In the genomic region with DNA sequence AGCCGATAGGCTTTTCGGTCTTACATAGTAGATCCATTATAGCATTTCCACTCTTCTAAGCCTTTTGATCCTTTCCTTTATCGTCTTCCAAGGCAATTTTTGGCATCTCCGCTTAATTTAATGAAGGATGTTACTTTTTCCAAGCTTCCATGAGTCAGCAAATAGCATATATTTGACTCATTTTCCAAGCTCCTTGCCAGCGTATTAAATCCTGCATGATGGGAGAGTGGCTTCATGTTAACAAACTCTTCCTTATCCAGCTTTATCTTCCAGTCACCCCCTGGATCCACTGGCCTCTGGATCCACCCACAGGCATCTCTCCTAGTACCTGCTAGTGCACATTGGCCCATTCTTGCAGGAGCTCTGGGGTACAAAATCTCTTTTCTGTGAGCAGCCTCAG, we compare ENCODE assay signal across 16 cellular contexts. TPM values are rescaled to one million over a fixed set of nuclear protein-coding genes. Genes with fewer than 3 reads are reported as not detected.
DNase-seq lines count a peak whose midpoint lies in the region; ATAC-seq, FAIRE-seq and TF ChIP-seq lines count a peak whose summit lies in the region.
"Had no signal": no experiment of that assay in that cellular context is flagged by ENCODE, and none has a peak within 500 bp of the region (broad histone marks: within the 10 kb centered on the region; RNA-seq: fewer than 3 reads in every experiment).

No MANE protein-coding gene starts in this region.

- intact Hi-C loops in Right ventricle myocardium inferior (cut with DNase I) (no loop called here), K562 (cut with micrococcal nuclease) (no loop called here), uterus (cut with DNase I; ENCODE audit: low total_unique reads) (no loop called here)

- DNase-seq in Right ventricle myocardium inferior (ENCODE audit: missing footprints) (no peak), right atrium auricular region (ENCODE audit: low spot score) (no peak), K562 (ENCODE audit: extremely low read depth in 1 of 4, low spot score in 3 of 4) (no peak), inferior parietal cortex (ENCODE audit: extremely low spot score) (peak; percentile 55), uterus (no peak), NOMO-1 (lab: John Stamatoyannopoulos, UW; ENCODE audit: unreplicated experiment in 2 of 2) (no peak), NCI-H748 treated with DMSO at 0.1 percent for 48 hours (lab: John Stamatoyannopoulos, UW) (no peak)
- DNase-seq in activated CD8-positive, alpha-beta memory T cell treated with anti-CD3 and anti-CD28 coated beads, Interleukin-2, amount 10 ng/mL, durations not matched to agents 7 days and 5 days: no peak
- DNase-seq: activated naive CD4-positive, alpha-beta T cell treated with Interleukin-2 at 50 U/mL for 16 hours; GDM1; NCI-H1417 treated with DMSO at 0.1 percent for 48 hours had no signal

- H3K27ac ChIP-seq in right atrium auricular region (no peak overlapping the region), K562 (ENCODE audit: extremely low read depth, low read depth, low read length) (no peak overlapping the region), uterus (peak overlapping the region; percentile 39 to 72)
- H3K27ac ChIP-seq: 22Rv1 had no signal

- in situ Hi-C loops in K562 (cut with MboI): loop anchor here (5.0 to 25.0 kb wide), 3 partner anchors 198 to 377 kb away; no protein-coding TSS in a partner anchor

- ATAC-seq in Right ventricle myocardium inferior: peak; percentile 26
- no peak for ATAC-seq in K562
- no peak for ATAC-seq in activated CD8-positive, alpha-beta memory T cell treated with anti-CD3 and anti-CD28 coated beads, Interleukin-2, amount 10 ng/mL, durations not matched to agents 7 days and 5 days
- ATAC-seq: Panc1 had no signal

- H3K4me3 Mint-ChIP-seq in activated CD8-positive, alpha-beta memory T cell treated with anti-CD3 and anti-CD28 coated beads, Interleukin-2, amount 10 ng/mL, durations not matched to agents 7 days and 5 days: no peak overlapping the region

- H3K4me1 Mint-ChIP-seq in activated CD8-positive, alpha-beta memory T cell treated with anti-CD3 and anti-CD28 coated beads, Interleukin-2, amount 10 ng/mL, durations not matched to agents 7 days and 5 days: no peaks in the 10 kb centered on the region

- no peaks in the 10 kb centered on the region for H3K4me1 ChIP-seq in right atrium auricular region
- no peaks in the 10 kb centered on the region for H3K4me1 ChIP-seq in K562 (replicated peaks in 1 of 2; ENCODE audit: control insufficient read depth in 2 of 2, insufficient read depth in 2 of 2, low read length in 2 of 2)
- no peaks in the 10 kb centered on the region for H3K4me1 ChIP-seq in uterus
- H3K4me1 ChIP-seq: HAP-1 had no signal

- no peak for TF ChIP-seq EP300 in K562 (IDR thresholded peaks at IDR 0.05; ENCODE audit: low read length)

- no peak for TF ChIP-seq POLR2A in K562 (conservative IDR thresholded peaks at IDR 0.05)
- TF ChIP-seq POLR2A in uterus (IDR thresholded peaks at IDR 0.05): no peak

- BruUV-seq in K562 (replicated peaks; lab: Mats Ljungman, UMichigan): no TSS peak

- H3K27ac Mint-ChIP-seq in activated CD8-positive, alpha-beta memory T cell treated with anti-CD3 and anti-CD28 coated beads, Interleukin-2, amount 10 ng/mL, durations not matched to agents 7 days and 5 days: no peak overlapping the region
- H3K27ac Mint-ChIP-seq: progenitor cell of endocrine pancreas had no signal

- no peaks in the 10 kb centered on the region for H3K9me3 Mint-ChIP-seq in activated CD8-positive, alpha-beta memory T cell treated with anti-CD3 and anti-CD28 coated beads, Interleukin-2, amount 10 ng/mL, durations not matched to agents 7 days and 5 days (ENCODE audit: low read depth)

- FAIRE-seq in K562 (lab: Jason Lieb, UNC): no peak

- no peaks in the 10 kb centered on the region for H3K9me1 ChIP-seq in K562 (ENCODE audit: control insufficient read depth, insufficient read depth, low read length)

- H3K4me2 ChIP-seq in K562 (ENCODE audit: insufficient read depth, low read length): no peak overlapping the region

- H3K9me3 ChIP-seq in right atrium auricular region: no peaks in the 10 kb centered on the region
- no peaks in the 10 kb centered on the region for H3K9me3 ChIP-seq in K562 (replicated peaks; ENCODE audit: control insufficient read depth, insufficient read depth, low read depth, low read length)
- no peaks in the 10 kb centered on the region for H3K9me3 ChIP-seq in uterus
- H3K9me3 ChIP-seq: HAP-1 had no signal

- peaks cover 33% of the 10 kb centered on the region for H3K27me3 Mint-ChIP-seq in activated CD8-positive, alpha-beta memory T cell treated with anti-CD3 and anti-CD28 coated beads, Interleukin-2, amount 10 ng/mL, durations not matched to agents 7 days and 5 days

- H3K36me3 ChIP-seq in right atrium auricular region (no peaks in the 10 kb centered on the region), K562 (ENCODE audit: control insufficient read depth, insufficient read depth, low read length) (no peaks in the 10 kb centered on the region), uterus (no peaks in the 10 kb centered on the region)
- H3K36me3 ChIP-seq: HAP-1 had no signal

- TF ChIP-seq RAD21 in K562 (CRISPR knock-in tag; conservative IDR thresholded peaks at IDR 0.05 in 1 of 2, IDR thresholded peaks at IDR 0.05 in 1 of 2): no peak

- H2AFZ ChIP-seq in K562 (ENCODE audit: low read depth, low read length): no peak overlapping the region

- TF ChIP-seq CTCF in right atrium auricular region (IDR thresholded peaks at IDR 0.05): no peak
- no peak for TF ChIP-seq CTCF in K562 (IDR thresholded peaks at IDR 0.05 in 2 of 3, conservative IDR thresholded peaks at IDR 0.05 in 1 of 3; ENCODE audit: insufficient read depth in 2 of 3, low read depth in 1 of 3, low read length in 3 of 3)
- no peak for TF ChIP-seq CTCF in uterus (IDR thresholded peaks at IDR 0.05)

- no peaks in the 10 kb centered on the region for H3K79me2 ChIP-seq in K562 (ENCODE audit: control insufficient read depth, insufficient read depth, low read length)

- H3K36me3 Mint-ChIP-seq in activated CD8-positive, alpha-beta memory T cell treated with anti-CD3 and anti-CD28 coated beads, Interleukin-2, amount 10 ng/mL, durations not matched to agents 7 days and 5 days: no peaks in the 10 kb centered on the region

- no peaks in the 10 kb centered on the region for H4K20me1 ChIP-seq in K562 (replicated peaks; ENCODE audit: control insufficient read depth, insufficient read depth, low read length)

- POLR2A ChIA-PET in K562 (lab: Yijun Ruan, JAX): interaction anchor here (1.2 kb wide), 1 partner anchor 127 kb away, joined by 4 read pairs; no protein-coding TSS in a partner anchor

- H3K4me3 ChIP-seq in right atrium auricular region: no peak overlapping the region
- no peak overlapping the region for H3K4me3 ChIP-seq in K562
- H3K4me3 ChIP-seq in uterus: no peak overlapping the region
- H3K4me3 ChIP-seq: HAP-1 had no signal

- no peak overlapping the region for H3K9ac ChIP-seq in K562 (ENCODE audit: insufficient read depth in 1 of 2, low read depth in 2 of 2, low read length in 2 of 2)

- WGBS in K562 (ENCODE audit: insufficient coverage, low coverage, missing lambda C conversion rate): 1% methylated on average over 5 of the region's 5 CpGs

- CTCF ChIA-PET in K562 (lab: Yijun Ruan, JAX; ENCODE audit: low intra/inter-chr PET ratio): interaction anchor here (0.6 to 1.9 kb wide), 2 partner anchors 184 to 201 kb away, joined by 3 to 7 read pairs; no protein-coding TSS in a partner anchor
- CTCF ChIA-PET in activated CD8-positive, alpha-beta memory T cell treated with anti-CD3 and anti-CD28 coated beads, Interleukin-2, amount 10 ng/mL, durations not matched to agents 7 days and 5 days (lab: Charles Lee): interaction anchor here (0.8 to 4.9 kb wide), 3 partner anchors 8 to 201 kb away, joined by 3 to 24 read pairs (median 4); no protein-coding TSS in a partner anchor

- no peaks in the 10 kb centered on the region for H3K27me3 ChIP-seq in right atrium auricular region
- H3K27me3 ChIP-seq in K562 (ENCODE audit: control insufficient read depth in 2 of 2, insufficient read depth in 2 of 2, low read length in 2 of 2): peaks cover 12 to 18% of the 10 kb centered on the region in 2 experiments; a peak in 3 of 5 replicates
- H3K27me3 ChIP-seq in uterus: no peaks in the 10 kb centered on the region

RNA-seq across cellular contexts. Expression of gene OR9A2, which starts 13.0 kb away (rescaled TPM):
- total RNA-seq in Right ventricle myocardium inferior (not detected), right atrium auricular region (not detected), K562 (2014; rRNA removed) (not detected in 2 replicates), K562 (2014; rRNA removed; fragmentation: Illumina TruSeq; extraction: Trizol) (not detected in 2 replicates), K562 (2015; rRNA removed; fragmentation: Illumina TruSeq; extraction: Trizol) (not detected in 2 replicates), K562 (2021) (not detected in 2 replicates), uterus (1 to 10 TPM in 2 of 4 donors, not detected in 2; 1.0 to 2.4 TPM)
- 0.39 and 1.4 TPM in 2 replicates for total RNA-seq in K562 (2011; cell fraction: chromatin; rRNA removed; ENCODE audit: low replicate concordance)
- 0.39 TPM in 1 of 2 replicates, not detected in the other for total RNA-seq in K562 (2011; cell fraction: nucleolus; rRNA removed)
- total RNA-seq in K562 (2011; cell fraction: nucleoplasm; rRNA removed): 1.2 and 2.4 TPM in 2 replicates
- polyA plus RNA-seq in K562 (2011; rRNA removed) (not detected in 2 replicates), K562 (2014; fragmentation: Illumina TruSeq; extraction: Trizol) (not detected in 2 replicates), K562 (2014; fragmentation: Nextera tagmentation; extraction: Ambion mirVana) (not detected), K562 (2014; rRNA removed) (not detected in 2 replicates)
- not detected in 2 replicates for polyA plus RNA-seq in K562 (2011; cell fraction: cytosol; rRNA removed)
- polyA plus RNA-seq in K562 (2011; cell fraction: nucleus; rRNA removed): 0.30 TPM in 1 of 2 replicates, not detected in the other
- not detected in 2 replicates for polyA plus RNA-seq in K562 (2012)
- 0.21 and 0.45 TPM in 2 replicates for polyA minus RNA-seq in K562 (2011; rRNA and poly(A)+ RNA removed)
- polyA minus RNA-seq in K562 (2011; cell fraction: cytosol; rRNA and poly(A)+ RNA removed): not detected in 2 replicates
- polyA minus RNA-seq in K562 (2011; cell fraction: nucleus; rRNA and poly(A)+ RNA removed): 0.67 and 1.4 TPM in 2 replicates
- total RNA-seq in activated CD8-positive, alpha-beta memory T cell treated with anti-CD3 and anti-CD28 coated beads, Interleukin-2, amount 10 ng/mL, durations not matched to agents 7 days and 5 days: not detected
- total RNA-seq: kidney epithelial cell, progenitor cell of endocrine pancreas had no signal

RNA-seq across cellular contexts. Expression of gene OR6V1, which starts 38.2 kb away (rescaled TPM):
- total RNA-seq in Right ventricle myocardium inferior (not detected), right atrium auricular region (not detected), K562 (2014; rRNA removed) (not detected in 2 replicates), K562 (2014; rRNA removed; fragmentation: Illumina TruSeq; extraction: Trizol) (not detected in 2 replicates), K562 (2015; rRNA removed; fragmentation: Illumina TruSeq; extraction: Trizol) (not detected in 2 replicates), K562 (2021) (not detected in 2 replicates), uterus (not detected)
- not detected in 2 replicates for total RNA-seq in K562 (2011; cell fraction: chromatin; rRNA removed; ENCODE audit: low replicate concordance)
- not detected in 2 replicates for total RNA-seq in K562 (2011; cell fraction: nucleolus; rRNA removed)
- not detected in 2 replicates for total RNA-seq in K562 (2011; cell fraction: nucleoplasm; rRNA removed)
- polyA plus RNA-seq in K562 (2011; rRNA removed) (not detected in 2 replicates), K562 (2014; fragmentation: Illumina TruSeq; extraction: Trizol) (not detected in 2 replicates), K562 (2014; fragmentation: Nextera tagmentation; extraction: Ambion mirVana) (not detected), K562 (2014; rRNA removed) (not detected in 2 replicates)
- polyA plus RNA-seq in K562 (2011; cell fraction: cytosol; rRNA removed): not detected in 2 replicates
- not detected in 2 replicates for polyA plus RNA-seq in K562 (2011; cell fraction: nucleus; rRNA removed)
- not detected in 2 replicates for polyA plus RNA-seq in K562 (2012)
- polyA minus RNA-seq in K562 (2011; rRNA and poly(A)+ RNA removed): not detected in 2 replicates
- not detected in 2 replicates for polyA minus RNA-seq in K562 (2011; cell fraction: cytosol; rRNA and poly(A)+ RNA removed)
- not detected in 2 replicates for polyA minus RNA-seq in K562 (2011; cell fraction: nucleus; rRNA and poly(A)+ RNA removed)
- not detected for total RNA-seq in activated CD8-positive, alpha-beta memory T cell treated with anti-CD3 and anti-CD28 coated beads, Interleukin-2, amount 10 ng/mL, durations not matched to agents 7 days and 5 days
- total RNA-seq: kidney epithelial cell, progenitor cell of endocrine pancreas had no signal

RNA-seq across cellular contexts. Expression of gene KEL, which starts 51.7 kb away (rescaled TPM):
- total RNA-seq in Right ventricle myocardium inferior (0.62 TPM), right atrium auricular region (under 1 TPM in 1 of 2 donors, not detected in 1; 0.12 TPM), K562 (2014; rRNA removed) (15.9 and 22.0 TPM in 2 replicates), K562 (2014; rRNA removed; fragmentation: Illumina TruSeq; extraction: Trizol) (19.2 and 19.3 TPM in 2 replicates), K562 (2015; rRNA removed; fragmentation: Illumina TruSeq; extraction: Trizol) (22.2 and 25.5 TPM in 2 replicates), K562 (2021) (28.7 and 34.3 TPM in 2 replicates), uterus (1 to 10 TPM in 1 of 4 donors, under 1 TPM in 1, not detected in 2; 0.98 to 1.8 TPM)
- total RNA-seq in K562 (2011; cell fraction: chromatin; rRNA removed; ENCODE audit: low replicate concordance): 113 and 184 TPM in 2 replicates
- total RNA-seq in K562 (2011; cell fraction: nucleolus; rRNA removed): 129 and 133 TPM in 2 replicates
- total RNA-seq in K562 (2011; cell fraction: nucleoplasm; rRNA removed): 107 and 122 TPM in 2 replicates
- polyA plus RNA-seq in K562 (2011; rRNA removed) (47.4 and 72.0 TPM in 2 replicates), K562 (2014; fragmentation: Illumina TruSeq; extraction: Trizol) (33.8 and 35.3 TPM in 2 replicates), K562 (2014; fragmentation: Nextera tagmentation; extraction: Ambion mirVana) (10 to 100 TPM in 1 of 2 experiments, 1 to 10 TPM in 1; 9.0 to 18.9 TPM), K562 (2014; rRNA removed) (33.1 and 36.7 TPM in 2 replicates)
- 33.6 and 44.4 TPM in 2 replicates for polyA plus RNA-seq in K562 (2011; cell fraction: cytosol; rRNA removed)
- 361 and 506 TPM in 2 replicates for polyA plus RNA-seq in K562 (2011; cell fraction: nucleus; rRNA removed)
- polyA plus RNA-seq in K562 (2012): 25.0 and 47.3 TPM in 2 replicates
- polyA minus RNA-seq in K562 (2011; rRNA and poly(A)+ RNA removed): 31.5 and 38.3 TPM in 2 replicates
- polyA minus RNA-seq in K562 (2011; cell fraction: cytosol; rRNA and poly(A)+ RNA removed): 14.1 and 24.0 TPM in 2 replicates
- 85.5 and 91.1 TPM in 2 replicates for polyA minus RNA-seq in K562 (2011; cell fraction: nucleus; rRNA and poly(A)+ RNA removed)
- total RNA-seq in activated CD8-positive, alpha-beta memory T cell treated with anti-CD3 and anti-CD28 coated beads, Interleukin-2, amount 10 ng/mL, durations not matched to agents 7 days and 5 days: under 1 TPM; 0.16 to 0.70 TPM
- total RNA-seq: kidney epithelial cell had no signal

Comparison
In these comparisons a context has a peak if more than half of its experiments do, and no peak if none do; other contexts are left out.
1. H3K27ac ChIP-seq: peak in uterus (2 of 2); none in right atrium auricular region (0 of 2) and K562 (single experiment).
2. RNA of gene KEL, which starts 51.7 kb away (total RNA-seq): 15.9 to 184 TPM in K562; 0.98 to 1.8 TPM in uterus, 0.16 to 0.70 TPM in activated CD8-positive, alpha-beta memory T cell treated with anti-CD3 and anti-CD28 coated beads, Interleukin-2, amount 10 ng/mL, durations not matched to agents 7 days and 5 days, 0.62 TPM in Right ventricle myocardium inferior (single experiment) and 0.12 TPM in right atrium auricular region; every median in the first group is over 4 times any median in the second.